ENCODE assay signal across 16 cellular contexts in the genomic region with DNA sequence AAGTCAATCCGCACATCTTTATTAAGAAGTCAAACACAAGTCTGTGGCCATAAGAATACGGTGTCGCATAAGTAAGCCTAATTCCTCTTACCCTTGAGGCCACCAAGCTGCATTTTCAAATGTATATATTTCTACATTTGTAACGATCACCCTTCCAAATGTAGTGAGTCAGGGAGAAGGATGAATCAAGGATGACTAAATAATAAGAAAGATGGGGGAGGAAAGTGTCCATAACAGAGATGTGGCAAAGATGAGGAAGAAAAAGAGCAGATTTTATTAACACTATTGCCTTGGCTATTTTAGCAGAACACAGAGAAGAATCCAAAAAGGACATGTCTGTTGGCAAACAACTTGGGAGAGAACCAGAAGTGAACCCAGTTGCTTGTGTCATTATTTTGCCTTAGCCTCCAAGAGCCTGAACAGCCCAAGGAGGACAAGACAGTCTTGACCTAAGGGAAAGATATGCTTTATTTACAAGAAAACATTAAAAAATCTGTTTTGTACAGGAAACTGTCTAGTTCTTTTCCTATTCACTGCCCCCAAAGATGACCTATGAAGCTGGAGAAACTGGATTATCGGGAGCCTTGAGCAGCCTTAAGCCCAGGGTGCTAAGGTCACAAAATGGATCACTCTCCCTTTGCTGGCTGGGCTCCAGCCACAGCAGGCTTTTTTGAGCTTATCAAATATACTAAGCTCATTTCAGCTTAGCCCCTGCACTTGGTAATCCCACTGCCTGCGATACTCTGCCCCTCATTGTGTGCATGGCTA.
DNase-seq lines count a peak whose midpoint lies in the region; ATAC-seq and TF ChIP-seq lines count a peak whose summit lies in the region.
"Had no signal": no experiment of that assay in that cellular context is flagged by ENCODE, and none has a peak within 500 bp of the region (broad histone marks: within the 10 kb centered on the region; RNA-seq: fewer than 3 reads in every experiment).

No MANE protein-coding gene starts in this region.

- POLR2A ChIA-PET in RWPE1 (lab: Yijun Ruan, JAX; ENCODE audit: low non-redundant PET): no interaction called here

- CTCF ChIA-PET in RWPE1 (lab: Yijun Ruan, JAX): interaction anchor here (0.6 kb wide), 1 partner anchor 27 kb away, joined by 3 read pairs; no protein-coding TSS in a partner anchor

- peak; percentile 86 for DNase-seq in HCEC 1CT
- peak; percentile 63 for DNase-seq in RWPE1 (ENCODE audit: low spot score)
- peak; percentile 44 for DNase-seq in fibroblast of peridontal ligament (ENCODE audit: extremely low read depth)
- DNase-seq in skeletal muscle cell (ENCODE audit: low read depth): peak; percentile 27
- DNase-seq in SHP77 treated with DMSO at 0.1 percent for 48 hours (lab: John Stamatoyannopoulos, UW): no peak
- DNase-seq in NCI-H2227 treated with DMSO at 0.1 percent for 48 hours (lab: John Stamatoyannopoulos, UW): no peak
- DNase-seq: activated CD4-positive, alpha-beta T cell treated with anti-CD3 and anti-CD28 coated beads, Interleukin-2, amount 50 U/mL, for 48 hours; CD4-positive, alpha-beta memory T cell; hippocampal formation; NCI-H1105; substantia nigra; T-helper 9 cell had no signal

- TF ChIP-seq CTCF in RWPE1 (conservative IDR thresholded peaks at IDR 0.05; ENCODE audit: low read depth): no peak

- H3K4me3 ChIP-seq in skeletal muscle cell (ENCODE audit: low read depth, low read length): no peak overlapping the region

- ATAC-seq in GM18861 (IDR thresholded peaks at IDR 0.05; ENCODE audit: unreplicated experiment) (no peak), GM18502 (IDR thresholded peaks at IDR 0.05; ENCODE audit: poor library complexity, unreplicated experiment) (no peak)
- ATAC-seq: Panc1 had no signal

- no peak overlapping the region for H3K27ac ChIP-seq in RWPE1
- H3K27ac ChIP-seq: neutrophil had no signal

Comparison
In these comparisons a context has a peak if more than half of its experiments do, and no peak if none do; other contexts are left out.
1. DNase-seq: peak in HCEC 1CT (single experiment), RWPE1 (single experiment), fibroblast of peridontal ligament (single experiment) and skeletal muscle cell (single experiment); none in SHP77 treated with DMSO at 0.1 percent for 48 hours (single experiment) and NCI-H2227 treated with DMSO at 0.1 percent for 48 hours (single experiment).